16 cellular contexts compared by ENCODE assay signal in genomic region chr12:15933751-15934150, GRCh38.
"Had no signal": no experiment of that assay in that cellular context is flagged by ENCODE, and none has a peak within 500 bp of the region (broad histone marks: within the 10 kb centered on the region; RNA-seq: fewer than 3 reads in every experiment).

No MANE protein-coding gene starts in this region.

- ATAC-seq: activated naive CD8-positive, alpha-beta T cell treated with anti-CD3 and anti-CD28 coated beads, Interleukin-2, amount 50 U/mL, for 24 hours; activated T-helper 17 cell treated with anti-CD3 and anti-CD28 coated beads, Interleukin-2, amount 50 U/mL, for 72 hours; esophagus mucosa; naive thymus-derived CD8-positive, alpha-beta T cell; stimulated activated naive B cell treated with anti-CD40 and anti-IgM and Interleukin-4, amounts not matched to agents 10 μg/mL and 1 μg/mL and 100 μg/mL, for 72 hours had no signal

- H3K4me1 Mint-ChIP-seq: activated T-helper 17 cell treated with anti-CD3 and anti-CD28 coated beads, Interleukin-2, amount 50 U/mL, for 72 hours had no signal

- DNase-seq: activated CD4-positive, alpha-beta T cell treated with anti-CD3 and anti-CD28 coated beads, Interleukin-2, amount 50 U/mL, for 4 hours; activated CD4-positive, CD25-positive, alpha-beta regulatory T cell treated with anti-CD3 and anti-CD28 coated beads, Interleukin-2, amount 50 U/mL, for 72 hours; activated naive CD4-positive, alpha-beta T cell treated with anti-CD3 and anti-CD28 coated beads for 36 hours; activated naive CD8-positive, alpha-beta T cell treated with anti-CD3 and anti-CD28 coated beads, Interleukin-2, amount 50 U/mL, for 24 hours; left ventricle myocardium inferior; naive thymus-derived CD8-positive, alpha-beta T cell; stimulated activated CD4-positive, alpha-beta T cell treated with anti-CD3 and anti-CD28 coated beads, Interleukin-15, amount 100 ng/mL, for 24 hours; stimulated activated CD4-positive, alpha-beta T cell treated with anti-CD3 and anti-CD28 coated beads, Interleukin-4, amount 100 ng/mL, for 1 hour; stimulated activated naive B cell treated with anti-CD40 and anti-IgM and Interleukin-4, amounts not matched to agents 10 μg/mL and 1 μg/mL and 100 μg/mL, for 72 hours; T-helper 9 cell; tibial artery; uterus had no signal

- H3K4me1 ChIP-seq: uterus had no signal

- H3K27me3 Mint-ChIP-seq: activated naive CD8-positive, alpha-beta T cell treated with anti-CD3 and anti-CD28 coated beads, Interleukin-2, amount 50 U/mL, for 24 hours; activated T-helper 17 cell treated with anti-CD3 and anti-CD28 coated beads, Interleukin-2, amount 50 U/mL, for 72 hours; naive thymus-derived CD8-positive, alpha-beta T cell; stimulated activated naive B cell treated with anti-CD40 and anti-IgM and Interleukin-4, amounts not matched to agents 10 μg/mL and 1 μg/mL and 100 μg/mL, for 72 hours had no signal

- H3K4me3 ChIP-seq: ascending aorta, left ventricle myocardium inferior, tibial artery, uterus had no signal

- H3K27ac Mint-ChIP-seq: activated naive CD4-positive, alpha-beta T cell treated with anti-CD3 and anti-CD28 coated beads for 36 hours; activated naive CD8-positive, alpha-beta T cell treated with anti-CD3 and anti-CD28 coated beads, Interleukin-2, amount 50 U/mL, for 24 hours; activated T-helper 17 cell treated with anti-CD3 and anti-CD28 coated beads, Interleukin-2, amount 50 U/mL, for 72 hours; naive thymus-derived CD8-positive, alpha-beta T cell; stimulated activated naive B cell treated with anti-CD40 and anti-IgM and Interleukin-4, amounts not matched to agents 10 μg/mL and 1 μg/mL and 100 μg/mL, for 72 hours had no signal

- H3K36me3 ChIP-seq: ascending aorta, neutrophil, uterus had no signal

- H3K27ac ChIP-seq: ascending aorta, left ventricle myocardium inferior, neutrophil, tibial artery, uterus had no signal

- H3K4me3 Mint-ChIP-seq: activated naive CD4-positive, alpha-beta T cell treated with anti-CD3 and anti-CD28 coated beads for 36 hours; activated naive CD8-positive, alpha-beta T cell treated with anti-CD3 and anti-CD28 coated beads, Interleukin-2, amount 50 U/mL, for 24 hours; activated T-helper 17 cell treated with anti-CD3 and anti-CD28 coated beads, Interleukin-2, amount 50 U/mL, for 72 hours; naive thymus-derived CD8-positive, alpha-beta T cell; stimulated activated naive B cell treated with anti-CD40 and anti-IgM and Interleukin-4, amounts not matched to agents 10 μg/mL and 1 μg/mL and 100 μg/mL, for 72 hours had no signal

- H3K9me3 ChIP-seq: neutrophil, uterus had no signal

- H3K27me3 ChIP-seq: ascending aorta, neutrophil, tibial artery, uterus had no signal
